In genomic region chr1:59316497-59317128, GRCh38 we compare ENCODE assay signal across 9 cellular contexts. TPM values are rescaled to one million over a fixed set of nuclear protein-coding genes. Genes with fewer than 3 reads are reported as not detected.
A peak's percentile ranks its signal among the peaks of the same experiment; 100 is the strongest.
DNase-seq lines count a peak whose midpoint lies in the region; ATAC-seq and TF ChIP-seq lines count a peak whose summit lies in the region.
"Had no signal": no experiment of that assay in that cellular context is flagged by ENCODE, and none has a peak within 500 bp of the region (broad histone marks: within the 10 kb centered on the region; RNA-seq: fewer than 3 reads in every experiment).

No MANE protein-coding gene starts in this region.

- peaks cover 43% of the 10 kb centered on the region for H3K4me1 Mint-ChIP-seq in activated CD8-positive, alpha-beta T cell treated with anti-CD3 and anti-CD28 coated beads, Interleukin-2, amount 10 ng/mL, durations not matched to agents 7 days and 5 days (ENCODE audit: low read depth)
- H3K4me1 Mint-ChIP-seq in type B pancreatic cell (ENCODE audit: unreplicated experiment): peaks cover 41% of the 10 kb centered on the region

- H3K36me3 Mint-ChIP-seq in activated CD8-positive, alpha-beta T cell treated with anti-CD3 and anti-CD28 coated beads, Interleukin-2, amount 10 ng/mL, durations not matched to agents 7 days and 5 days (ENCODE audit: low read depth): peaks cover 10% of the 10 kb centered on the region
- peaks cover 7% of the 10 kb centered on the region for H3K36me3 Mint-ChIP-seq in type B pancreatic cell

- peak; percentile 49 for DNase-seq in DMS 273 (lab: John Stamatoyannopoulos, UW; ENCODE audit: unreplicated experiment)
- no peak for DNase-seq in DMS 273 treated with DMSO at 0.1 percent for 48 hours (lab: John Stamatoyannopoulos, UW)
- no peak for DNase-seq in activated CD8-positive, alpha-beta T cell treated with anti-CD3 and anti-CD28 coated beads, Interleukin-2, amount 10 ng/mL, durations not matched to agents 7 days and 5 days
- DNase-seq in left lung: no peak
- DNase-seq in type B pancreatic cell (ENCODE audit: extremely low spot score, unreplicated experiment): no peak
- no peak for DNase-seq in SW 1271 (lab: John Stamatoyannopoulos, UW)
- DNase-seq in NCI-H1417 (lab: John Stamatoyannopoulos, UW): no peak
- no peak for DNase-seq in NCI-H1105 (lab: John Stamatoyannopoulos, UW)
- DNase-seq: 8988T had no signal

- TF ChIP-seq CTCF in left lung (IDR thresholded peaks at IDR 0.05): no peak
- no peak for TF ChIP-seq CTCF in type B pancreatic cell (conservative IDR thresholded peaks at IDR 0.05)

- H3K27ac Mint-ChIP-seq in activated CD8-positive, alpha-beta T cell treated with anti-CD3 and anti-CD28 coated beads, Interleukin-2, amount 10 ng/mL, durations not matched to agents 7 days and 5 days: peak overlapping the region; percentile 21
- peak overlapping the region; percentile 19 for H3K27ac Mint-ChIP-seq in type B pancreatic cell

- peak; percentile 47 for ATAC-seq in activated CD8-positive, alpha-beta T cell treated with anti-CD3 and anti-CD28 coated beads, Interleukin-2, amount 10 ng/mL, durations not matched to agents 7 days and 5 days
- peak; percentile 63 for ATAC-seq in left lung

- peak overlapping the region; percentile 9 for H3K4me3 Mint-ChIP-seq in activated CD8-positive, alpha-beta T cell treated with anti-CD3 and anti-CD28 coated beads, Interleukin-2, amount 10 ng/mL, durations not matched to agents 7 days and 5 days
- peak overlapping the region; percentile 12 for H3K4me3 Mint-ChIP-seq in type B pancreatic cell

- H3K4me1 ChIP-seq in left lung: peaks cover 3 to 32% of the 10 kb centered on the region in 2 donors

- CTCF ChIA-PET in activated CD8-positive, alpha-beta T cell treated with anti-CD3 and anti-CD28 coated beads, Interleukin-2, amount 10 ng/mL, durations not matched to agents 7 days and 5 days (lab: Charles Lee): interaction anchor here (1.4 to 1.6 kb wide), 2 partner anchors 12 to 16 kb away, joined by 3 to 5 read pairs; no protein-coding TSS in a partner anchor

- intact Hi-C loops in left lung (cut with DNase I): no loop called here

- H3K9me3 ChIP-seq in left lung: no peaks in the 10 kb centered on the region

- no peaks in the 10 kb centered on the region for H3K27me3 ChIP-seq in left lung

- no peaks in the 10 kb centered on the region for H3K9me3 Mint-ChIP-seq in activated CD8-positive, alpha-beta T cell treated with anti-CD3 and anti-CD28 coated beads, Interleukin-2, amount 10 ng/mL, durations not matched to agents 7 days and 5 days (ENCODE audit: insufficient read depth)
- H3K9me3 Mint-ChIP-seq in type B pancreatic cell: peaks cover 7% of the 10 kb centered on the region

- POLR2A ChIA-PET in activated CD8-positive, alpha-beta T cell treated with anti-CD3 and anti-CD28 coated beads, Interleukin-2, amount 10 ng/mL, durations not matched to agents 7 days and 5 days (lab: Charles Lee): interaction anchor here (1.8 kb wide), 1 partner anchor 533 kb away, joined by 6 read pairs; the partner anchor contains the start of gene JUN

- H3K27me3 Mint-ChIP-seq in activated CD8-positive, alpha-beta T cell treated with anti-CD3 and anti-CD28 coated beads, Interleukin-2, amount 10 ng/mL, durations not matched to agents 7 days and 5 days (ENCODE audit: low read depth): no peaks in the 10 kb centered on the region
- no peaks in the 10 kb centered on the region for H3K27me3 Mint-ChIP-seq in type B pancreatic cell

- H3K4me3 ChIP-seq in left lung: no peak overlapping the region

- H3K27ac ChIP-seq in left lung: peak overlapping the region; percentile 18 to 44

- H3K36me3 ChIP-seq in left lung: no peaks in the 10 kb centered on the region

RNA-seq across cellular contexts. Expression of gene FGGY, which starts 19.7 kb away (rescaled TPM):
- 1 to 10 TPM; 8.5 to 9.4 TPM for total RNA-seq in activated CD8-positive, alpha-beta T cell treated with anti-CD3 and anti-CD28 coated beads, Interleukin-2, amount 10 ng/mL, durations not matched to agents 7 days and 5 days
- total RNA-seq in left lung (10 to 100 TPM; 17.3 to 20.0 TPM), type B pancreatic cell (ENCODE audit: low replicate concordance) (12.6 and 18.8 TPM in 2 replicates)
